ENCODE assay signal across 8 cellular contexts in genomic region chr1:67749844-67750689, GRCh38.
DNase-seq lines count a peak whose midpoint lies in the region; ATAC-seq and TF ChIP-seq lines count a peak whose summit lies in the region.

No MANE protein-coding gene starts in this region.

- H3K9ac ChIP-seq in iPS-18a (ENCODE audit: low read length): peak overlapping the region; percentile 67

- POLR2A ChIA-PET in Caco-2 (lab: Charles Lee): no interaction called here

- no peaks in the 10 kb centered on the region for H3K27me3 ChIP-seq in Caco-2 (replicated peaks; ENCODE audit: control insufficient read depth, insufficient read depth, low read length)
- H3K27me3 ChIP-seq in iPS-18a (ENCODE audit: control insufficient read depth, insufficient read depth, low read length): peaks cover 2% of the 10 kb centered on the region

- H3K36me3 ChIP-seq in Caco-2 (ENCODE audit: control insufficient read depth, insufficient read depth, low read length) (no peaks in the 10 kb centered on the region; the same call in 1 of the 2 replicates), iPS-18a (ENCODE audit: control insufficient read depth, low read depth, low read length) (no peaks in the 10 kb centered on the region)

- peaks cover 23% of the 10 kb centered on the region for H3K36me3 Mint-ChIP-seq in Caco-2 (ENCODE audit: insufficient read depth, unreplicated experiment)
- H3K36me3 Mint-ChIP-seq in activated T-helper 17 cell treated with anti-CD3 and anti-CD28 coated beads, Interleukin-2, amount 50 U/mL, for 72 hours (ENCODE audit: low read depth): no peaks in the 10 kb centered on the region
- H3K36me3 Mint-ChIP-seq in stimulated activated naive B cell treated with anti-CD40 and anti-IgM and Interleukin-4, amounts not matched to agents 10 μg/mL and 1 μg/mL and 100 μg/mL, for 72 hours: no peaks in the 10 kb centered on the region

- peak overlapping the region; percentile 69 for H3K27ac ChIP-seq in iPS-18a (ENCODE audit: low read length)

- no peak overlapping the region for H3K4me3 ChIP-seq in Caco-2 (ENCODE audit: low read depth, low read length)
- peak overlapping the region; percentile 39 for H3K4me3 ChIP-seq in iPS-18a (ENCODE audit: low read length)

- peak; percentile 28 for ATAC-seq in HG03342 (IDR thresholded peaks at IDR 0.05; ENCODE audit: unreplicated experiment)
- peak; percentile 71 for ATAC-seq in activated T-helper 17 cell treated with anti-CD3 and anti-CD28 coated beads, Interleukin-2, amount 50 U/mL, for 72 hours (replicated peaks)
- ATAC-seq in stimulated activated naive B cell treated with anti-CD40 and anti-IgM and Interleukin-4, amounts not matched to agents 10 μg/mL and 1 μg/mL and 100 μg/mL, for 72 hours (replicated peaks): peak; percentile 52 to 56
- no peak for ATAC-seq in GM19467 (IDR thresholded peaks at IDR 0.05; ENCODE audit: unreplicated experiment)
- no peak for ATAC-seq in HG03108 (IDR thresholded peaks at IDR 0.05; ENCODE audit: unreplicated experiment)

- peak overlapping the region; percentile 69 for H3K27ac Mint-ChIP-seq in Caco-2 (ENCODE audit: unreplicated experiment)
- H3K27ac Mint-ChIP-seq in activated T-helper 17 cell treated with anti-CD3 and anti-CD28 coated beads, Interleukin-2, amount 50 U/mL, for 72 hours: peak overlapping the region; percentile 56
- no peak overlapping the region for H3K27ac Mint-ChIP-seq in stimulated activated naive B cell treated with anti-CD40 and anti-IgM and Interleukin-4, amounts not matched to agents 10 μg/mL and 1 μg/mL and 100 μg/mL, for 72 hours

- no peaks in the 10 kb centered on the region for H3K9me3 ChIP-seq in Caco-2
- no peaks in the 10 kb centered on the region for H3K9me3 ChIP-seq in iPS-18a (ENCODE audit: control insufficient read depth, low read depth, low read length)

- peak overlapping the region; percentile 69 for H3K4me3 Mint-ChIP-seq in Caco-2 (ENCODE audit: unreplicated experiment)
- peak overlapping the region; percentile 14 for H3K4me3 Mint-ChIP-seq in activated T-helper 17 cell treated with anti-CD3 and anti-CD28 coated beads, Interleukin-2, amount 50 U/mL, for 72 hours
- H3K4me3 Mint-ChIP-seq in stimulated activated naive B cell treated with anti-CD40 and anti-IgM and Interleukin-4, amounts not matched to agents 10 μg/mL and 1 μg/mL and 100 μg/mL, for 72 hours: no peak overlapping the region

- H3K27me3 Mint-ChIP-seq in Caco-2 (ENCODE audit: insufficient read depth, unreplicated experiment): no peaks in the 10 kb centered on the region
- peaks cover 14% of the 10 kb centered on the region for H3K27me3 Mint-ChIP-seq in activated T-helper 17 cell treated with anti-CD3 and anti-CD28 coated beads, Interleukin-2, amount 50 U/mL, for 72 hours
- H3K27me3 Mint-ChIP-seq in stimulated activated naive B cell treated with anti-CD40 and anti-IgM and Interleukin-4, amounts not matched to agents 10 μg/mL and 1 μg/mL and 100 μg/mL, for 72 hours: peaks cover 0 to 5% of the 10 kb centered on the region in 2 donors

- H3K4me1 Mint-ChIP-seq in Caco-2 (ENCODE audit: low read depth, unreplicated experiment): peaks cover 38% of the 10 kb centered on the region
- H3K4me1 Mint-ChIP-seq in activated T-helper 17 cell treated with anti-CD3 and anti-CD28 coated beads, Interleukin-2, amount 50 U/mL, for 72 hours: peaks cover 25% of the 10 kb centered on the region
- H3K4me1 Mint-ChIP-seq in stimulated activated naive B cell treated with anti-CD40 and anti-IgM and Interleukin-4, amounts not matched to agents 10 μg/mL and 1 μg/mL and 100 μg/mL, for 72 hours: peaks cover 20 to 36% of the 10 kb centered on the region in 2 donors

- H3K4me1 ChIP-seq in Caco-2 (peaks cover 67% of the 10 kb centered on the region), iPS-18a (ENCODE audit: control insufficient read depth, low read depth, low read length) (peaks cover 57% of the 10 kb centered on the region)

- intact Hi-C loops in Caco-2 (cut with micrococcal nuclease; ENCODE audit: unreplicated experiment): loop anchor here (1.0 to 5.0 kb wide), 5 partner anchors 10 to 218 kb away; partner anchors contain the start of gene GADD45A

- peak in 1 of 2 experiments; percentile 15 for DNase-seq in Caco-2
- no peak for DNase-seq in stimulated activated naive B cell treated with anti-CD40 and anti-IgM and Interleukin-4, amounts not matched to agents 10 μg/mL and 1 μg/mL and 100 μg/mL, for 72 hours
- no peak for DNase-seq in middle frontal gyrus (ENCODE audit: extremely low spot score, low spot score)

- CTCF ChIA-PET in Caco-2 (lab: Charles Lee): interaction anchor here (1.6 kb wide), 1 partner anchor 10 kb away, joined by 6 read pairs; no protein-coding TSS in a partner anchor

- TSS peak; percentile 76 for BruUV-seq in Caco-2 (replicated peaks; lab: Mats Ljungman, UMichigan)

- no peak for TF ChIP-seq CTCF in Caco-2 (IDR thresholded peaks at IDR 0.05; ENCODE audit: insufficient read depth in 1 of 2, low read depth in 1 of 2, low read length in 1 of 2, severe bottlenecking in 1 of 2, unreplicated experiment in 1 of 2)

- no peaks in the 10 kb centered on the region for H3K9me3 Mint-ChIP-seq in Caco-2 (ENCODE audit: unreplicated experiment)
- no peaks in the 10 kb centered on the region for H3K9me3 Mint-ChIP-seq in activated T-helper 17 cell treated with anti-CD3 and anti-CD28 coated beads, Interleukin-2, amount 50 U/mL, for 72 hours
- H3K9me3 Mint-ChIP-seq in stimulated activated naive B cell treated with anti-CD40 and anti-IgM and Interleukin-4, amounts not matched to agents 10 μg/mL and 1 μg/mL and 100 μg/mL, for 72 hours: no peaks in the 10 kb centered on the region

Comparison
In these comparisons a context has a peak if more than half of its experiments do, and no peak if none do; other contexts are left out.
1. H3K4me3 Mint-ChIP-seq: peak in Caco-2 (single experiment) and activated T-helper 17 cell treated with anti-CD3 and anti-CD28 coated beads, Interleukin-2, amount 50 U/mL, for 72 hours (single experiment); none in stimulated activated naive B cell treated with anti-CD40 and anti-IgM and Interleukin-4, amounts not matched to agents 10 μg/mL and 1 μg/mL and 100 μg/mL, for 72 hours (0 of 2).
2. ATAC-seq: peak in HG03342 (single experiment), activated T-helper 17 cell treated with anti-CD3 and anti-CD28 coated beads, Interleukin-2, amount 50 U/mL, for 72 hours (single experiment) and stimulated activated naive B cell treated with anti-CD40 and anti-IgM and Interleukin-4, amounts not matched to agents 10 μg/mL and 1 μg/mL and 100 μg/mL, for 72 hours (2 of 2); none in GM19467 (single experiment) and HG03108 (single experiment).